In the genomic region with DNA sequence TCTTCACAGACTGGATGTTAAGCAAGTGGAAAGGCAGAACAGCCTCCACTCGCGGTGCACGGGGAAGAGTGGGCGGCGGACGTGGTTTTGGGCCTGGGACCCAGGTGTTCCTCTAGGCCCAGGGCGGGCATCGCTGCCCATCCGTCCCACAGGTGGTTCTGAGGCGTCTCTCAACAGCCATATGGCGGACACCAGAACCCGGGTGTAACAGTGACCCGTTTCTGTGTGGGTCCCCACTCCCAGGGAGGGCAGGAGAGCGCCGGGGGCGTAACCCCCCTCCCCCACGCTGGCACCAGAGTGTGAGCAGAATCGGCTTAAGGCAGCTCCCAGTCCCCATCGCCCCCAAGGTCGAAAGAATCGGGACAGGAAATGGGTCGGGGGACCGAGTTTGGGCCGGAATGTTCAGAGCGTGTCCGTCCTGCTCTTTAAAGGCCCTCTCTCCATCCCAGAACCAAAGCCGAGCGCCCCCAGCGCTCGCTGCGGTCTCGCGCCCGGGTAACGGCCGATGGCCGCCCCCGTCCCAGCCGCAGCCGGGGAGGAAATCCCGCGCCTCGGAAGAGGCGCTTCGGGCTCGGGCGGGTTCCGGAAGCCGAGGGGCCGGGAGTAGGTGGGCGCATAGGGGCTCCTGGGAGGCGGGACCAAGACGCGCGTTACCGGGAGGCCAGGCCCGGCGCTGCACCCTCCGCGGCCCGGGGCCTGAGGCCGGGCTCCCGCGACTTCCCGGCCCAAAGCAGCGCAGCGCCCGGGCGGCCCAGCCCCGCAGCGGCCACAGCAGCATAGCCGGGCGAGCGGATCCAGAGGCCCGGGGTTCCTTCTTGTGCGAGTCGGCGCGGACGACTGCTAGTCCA, we compare ENCODE assay signal across 8 cellular contexts. TPM values are rescaled to one million over a fixed set of nuclear protein-coding genes. Genes with fewer than 3 reads are reported as not detected.
DNase-seq lines count a peak whose midpoint lies in the region; ATAC-seq and TF ChIP-seq lines count a peak whose summit lies in the region.

A gene (minus strand): TSS at position 839 of the 848 bp plus-strand sequence. CDS start 61 bp downstream, at position 778.

- peaks cover 7% of the 10 kb centered on the region; the same call in 1 of the 2 replicates for H3K4me1 ChIP-seq in ES-I3 (ENCODE audit: insufficient read depth, low read length)
- H3K4me1 ChIP-seq in heart right ventricle = peaks cover 5 to 67% (median 55%) of the 10 kb centered on the region in 9 donors
- H3K4me1 ChIP-seq in trophoblast cell (ENCODE audit: control insufficient read depth in 1 of 2, insufficient read depth in 2 of 2, low read length in 2 of 2) = peaks cover 14 to 17% of the 10 kb centered on the region in 2 experiments
- peaks cover 42% of the 10 kb centered on the region for H3K4me1 ChIP-seq in upper lobe of right lung

- peaks cover 51% of the 10 kb centered on the region for H3K4me1 Mint-ChIP-seq in T-helper 1 cell treated with Interleukin-12 subunit alpha and Interleukin-12 subunit beta and Interleukin-4 antibody, amounts not matched to agents 30 μg/mL and 1 μg/mL, for 36 hours (ENCODE audit: low read depth)

- H3K36me3 ChIP-seq in ES-I3 (ENCODE audit: insufficient read depth, low read length) = no peaks in the 10 kb centered on the region
- peaks cover 0 to 31% (median 5%) of the 10 kb centered on the region in 9 donors for H3K36me3 ChIP-seq in heart right ventricle
- H3K36me3 ChIP-seq in trophoblast cell (ENCODE audit: control insufficient read depth in 1 of 2, insufficient read depth in 2 of 2, low read length in 2 of 2) = no peaks in the 10 kb centered on the region
- H3K36me3 ChIP-seq in upper lobe of right lung = peaks cover 6% of the 10 kb centered on the region

- H3K4me2 ChIP-seq in trophoblast cell (ENCODE audit: low read length) = peak within 1 kb of the TSS; percentile 62

- peak within 1 kb of the TSS; percentile 62 for H2BK120ac ChIP-seq in trophoblast cell (ENCODE audit: insufficient read depth, low read length, poor library complexity)

- H2BK12ac ChIP-seq in trophoblast cell (ENCODE audit: low read length) = peak within 1 kb of the TSS; percentile 40

- peak in 7 of 9 donors; percentile 15 to 56 (median 28) for TF ChIP-seq CTCF in heart right ventricle (IDR thresholded peaks at IDR 0.05)
- TF ChIP-seq CTCF in upper lobe of right lung (IDR thresholded peaks at IDR 0.05) = peak; percentile 35

- H3K27me3 Mint-ChIP-seq in T-helper 1 cell treated with Interleukin-12 subunit alpha and Interleukin-12 subunit beta and Interleukin-4 antibody, amounts not matched to agents 30 μg/mL and 1 μg/mL, for 36 hours (ENCODE audit: low read depth) = peaks cover 3% of the 10 kb centered on the region

- H3K9me3 Mint-ChIP-seq in T-helper 1 cell treated with Interleukin-12 subunit alpha and Interleukin-12 subunit beta and Interleukin-4 antibody, amounts not matched to agents 30 μg/mL and 1 μg/mL, for 36 hours = no peaks in the 10 kb centered on the region

- H3K27ac ChIP-seq in heart right ventricle = peak within 1 kb of the TSS; percentile 88 to 100 (median 98)
- H3K27ac ChIP-seq in trophoblast cell (ENCODE audit: low read depth, low read length) = peak within 1 kb of the TSS; percentile 23
- H3K27ac ChIP-seq in upper lobe of right lung = peak within 1 kb of the TSS; percentile 97

- peak within 1 kb of the TSS; percentile 90 for H3K18ac ChIP-seq in trophoblast cell (ENCODE audit: low read length)

- H3K27me3 ChIP-seq in heart right ventricle (no peaks in the 10 kb centered on the region), trophoblast cell (ENCODE audit: insufficient read depth, low read length) (no peaks in the 10 kb centered on the region), upper lobe of right lung (no peaks in the 10 kb centered on the region)

- peak within 1 kb of the TSS; percentile 90 for H4K12ac ChIP-seq in trophoblast cell (ENCODE audit: low read depth, low read length)

- peak; percentile 49 to 78 (median 66) for ATAC-seq in heart right ventricle
- peak; percentile 70 for ATAC-seq in upper lobe of right lung
- no peak for ATAC-seq in HG03457 (IDR thresholded peaks at IDR 0.05; ENCODE audit: unreplicated experiment)

- peaks cover 14% of the 10 kb centered on the region for H3K79me2 ChIP-seq in trophoblast cell (ENCODE audit: control insufficient read depth, insufficient read depth, low read length, poor library complexity)

- peak within 1 kb of the TSS; percentile 77 for H2BK5ac ChIP-seq in trophoblast cell (ENCODE audit: low read depth, low read length, poor library complexity)

- WGBS in heart right ventricle, 2 donors = 3 to 5% methylated on average over 80 of the region's 80 CpGs
- WGBS in trophoblast cell (ENCODE audit: extremely low coverage, insufficient coverage, insufficient read length) = no CpG with 5 or more reads among the region's 80 CpGs

- peaks cover 19% of the 10 kb centered on the region for H3K79me1 ChIP-seq in trophoblast cell (ENCODE audit: low read length)

- peak within 1 kb of the TSS; percentile 95 for H3K14ac ChIP-seq in trophoblast cell (ENCODE audit: low read length)

- peak within 1 kb of the TSS; percentile 86 for H4K8ac ChIP-seq in trophoblast cell (ENCODE audit: low read depth, low read length)

- peak within 1 kb of the TSS; percentile 82 for H3K9ac ChIP-seq in ES-I3 (ENCODE audit: low read depth, low read length)
- H3K9ac ChIP-seq in trophoblast cell (ENCODE audit: low read length) = peak within 1 kb of the TSS; percentile 89

- peak within 1 kb of the TSS; percentile 82 for H3K4me3 Mint-ChIP-seq in T-helper 1 cell treated with Interleukin-12 subunit alpha and Interleukin-12 subunit beta and Interleukin-4 antibody, amounts not matched to agents 30 μg/mL and 1 μg/mL, for 36 hours

- H3K4me3 ChIP-seq in heart right ventricle = peak within 1 kb of the TSS; percentile 64 to 93 (median 82)
- peak within 1 kb of the TSS; percentile 72 for H3K4me3 ChIP-seq in trophoblast cell (ENCODE audit: low read depth, low read length)
- H3K4me3 ChIP-seq in upper lobe of right lung = peak within 1 kb of the TSS; percentile 75

- peak within 1 kb of the TSS; percentile 96 for H4K91ac ChIP-seq in trophoblast cell (ENCODE audit: low read depth, low read length)

- peak; percentile 58 for DNase-seq in HT1080 (ENCODE audit: low read depth)
- DNase-seq in amygdala (lab: John Stamatoyannopoulos, UW) = peak in 44 of 56 donors; percentile 28 to 80 (median 60)
- DNase-seq in heart right ventricle = peak; percentile 63 to 79
- peak; percentile 47 to 71 for DNase-seq in trophoblast cell
- DNase-seq in upper lobe of right lung = peak; percentile 87

- no peaks in the 10 kb centered on the region for H3K9me3 ChIP-seq in ES-I3 (ENCODE audit: control insufficient read depth, insufficient read depth, low read length)
- H3K9me3 ChIP-seq in heart right ventricle = no peaks in the 10 kb centered on the region
- H3K9me3 ChIP-seq in trophoblast cell (ENCODE audit: insufficient read depth, low read depth, low read length) = peaks cover 3% of the 10 kb centered on the region
- H3K9me3 ChIP-seq in upper lobe of right lung = no peaks in the 10 kb centered on the region

- peak within 1 kb of the TSS; percentile 66 for H2AK5ac ChIP-seq in trophoblast cell (ENCODE audit: low read length)

- H2AFZ ChIP-seq in trophoblast cell (ENCODE audit: insufficient read depth, low read length, poor library complexity) = peak within 1 kb of the TSS; percentile 93

- intact Hi-C loops in heart right ventricle (cut with DNase I) (loop anchor here in 5 of 10 donors (1.0 to 10.0 kb wide), 6 partner anchors 32 to 65 kb away; a partner anchor contains a TSS), upper lobe of right lung (cut with DNase I) (no loop called here)

- no peak within 1 kb of the TSS for H3K23ac ChIP-seq in trophoblast cell (ENCODE audit: low read length)

- peaks cover 34% of the 10 kb centered on the region for H3K36me3 Mint-ChIP-seq in T-helper 1 cell treated with Interleukin-12 subunit alpha and Interleukin-12 subunit beta and Interleukin-4 antibody, amounts not matched to agents 30 μg/mL and 1 μg/mL, for 36 hours (ENCODE audit: low read depth)

- peak within 1 kb of the TSS; percentile 16 for H3K4ac ChIP-seq in trophoblast cell (ENCODE audit: low read depth, low read length)

- peak within 1 kb of the TSS; percentile 88 for H3K27ac Mint-ChIP-seq in T-helper 1 cell treated with Interleukin-12 subunit alpha and Interleukin-12 subunit beta and Interleukin-4 antibody, amounts not matched to agents 30 μg/mL and 1 μg/mL, for 36 hours

RNA-seq across cellular contexts. Expression of the gene that starts here (rescaled TPM):
- 9.7 and 10.5 TPM in 2 replicates for total RNA-seq in HT1080 (2014; rRNA removed; shearing (Covaris generic))
- 9.6 and 11.2 TPM in 2 replicates for polyA plus RNA-seq in HT1080 (2015; cell fraction: cytosol; rRNA removed)
- 12.3 and 13.5 TPM in 2 replicates for polyA plus RNA-seq in HT1080 (2015; cell fraction: nucleus; rRNA removed)
- total RNA-seq in heart right ventricle (10 to 100 TPM; 16.0 to 26.0 (median 21.4) TPM), upper lobe of right lung (36.1 TPM)
- polyA plus RNA-seq in heart right ventricle = 10 to 100 TPM in 1 of 2 donors, 1 to 10 TPM in 1; 8.0 to 13.6 TPM
- 3.4 and 3.7 TPM in 2 replicates for polyA plus RNA-seq in trophoblast cell (2013)

Comparison
In these comparisons a context has a peak if more than half of its experiments do, and no peak if none do; other contexts are left out.
1. H3K27ac ChIP-seq: peak in every context shown above with its lines; median percentile 98 in heart right ventricle; 97 in upper lobe of right lung; 23 in trophoblast cell.